Comparison of ENCODE assay signal across 17 cellular contexts in genomic region chr19:1231729-1232128, GRCh38. TPM values are rescaled to one million over a fixed set of nuclear protein-coding genes. Genes with fewer than 3 reads are reported as not detected.
DNase-seq lines count a peak whose midpoint lies in the region; FAIRE-seq and TF ChIP-seq lines count a peak whose summit lies in the region.
"Had no signal": no experiment of that assay in that cellular context is flagged by ENCODE, and none has a peak within 500 bp of the region (broad histone marks: within the 10 kb centered on the region; RNA-seq: fewer than 3 reads in every experiment).

No MANE protein-coding gene starts in this region.

- H3K27ac Mint-ChIP-seq in MCF 10A (ENCODE audit: low read depth, unreplicated experiment), result peak overlapping the region; percentile 27
- H3K27ac Mint-ChIP-seq: progenitor cell of endocrine pancreas had no signal

- H3K27me3 ChIP-seq in breast epithelium, result no peaks in the 10 kb centered on the region
- H3K27me3 ChIP-seq in hepatocyte, result no peaks in the 10 kb centered on the region
- H3K27me3 ChIP-seq in stomach, result peaks cover 0 to 16% (median 3%) of the 10 kb centered on the region in 3 donors
- H3K27me3 ChIP-seq: suprapubic skin had no signal

- no peak overlapping the region for H2AFZ ChIP-seq in hepatocyte

- no peak overlapping the region for H3K4me3 Mint-ChIP-seq in MCF 10A (ENCODE audit: unreplicated experiment)

- BruUV-seq in MCF 10A (replicated peaks; lab: Mats Ljungman, UMichigan), result no TSS peak

- H3K27ac ChIP-seq in breast epithelium, result no peak overlapping the region
- H3K27ac ChIP-seq in hepatocyte, result peak overlapping the region; percentile 50
- H3K27ac ChIP-seq in stomach, result peak overlapping the region in 4 of 5 donors; percentile 43 to 74 (median 62)
- H3K27ac ChIP-seq: suprapubic skin had no signal

- no peaks in the 10 kb centered on the region for H3K9me3 Mint-ChIP-seq in MCF 10A (ENCODE audit: unreplicated experiment)

- H3K4me3 ChIP-seq in breast epithelium, result no peak overlapping the region
- no peak overlapping the region for H3K4me3 ChIP-seq in hepatocyte
- no peak overlapping the region for H3K4me3 ChIP-seq in stomach
- H3K4me3 ChIP-seq: SK-N-MC, suprapubic skin had no signal

- FAIRE-seq in GM12891 (lab: Jason Lieb, UNC), result no peak
- FAIRE-seq: bronchial epithelial cell, HTR-8/SVneo had no signal

- DNase-seq in MCF 10A (ENCODE audit: unreplicated experiment) (no peak), breast epithelium (ENCODE audit: low spot score in 2 of 2) (no peak), hepatocyte (ENCODE audit: low spot score) (no peak), stomach (peak; percentile 79), GM12891 (ENCODE audit: insufficient read length, low spot score) (no peak), NCI-H1092 treated with DMSO at 0.1 percent for 48 hours (lab: John Stamatoyannopoulos, UW) (no peak)
- DNase-seq: activated naive CD4-positive, alpha-beta T cell treated with Interleukin-2 at 50 U/mL for 16 hours; COR-L47; effector memory CD4-positive, alpha-beta T cell; foreskin melanocyte; GDM1; NCI-H1048 had no signal

- 89% methylated on average over 7 of the region's 10 CpGs for whole genome bisulfite sequencing in hepatocyte (ENCODE audit: low lambda C conversion rate, missing lambda C conversion rate)
- WGBS in stomach, 5 donors, result 36 to 57% (median 52%) methylated on average over 9 to 10 of the region's 10 CpGs

- H3K9me3 ChIP-seq in breast epithelium (no peaks in the 10 kb centered on the region), hepatocyte (ENCODE audit: low read depth) (no peaks in the 10 kb centered on the region), stomach (no peaks in the 10 kb centered on the region)
- H3K9me3 ChIP-seq: suprapubic skin had no signal

- H3K36me3 ChIP-seq in breast epithelium (peaks cover 9% of the 10 kb centered on the region), hepatocyte (replicated peaks; ENCODE audit: insufficient read depth, low read depth) (no peaks in the 10 kb centered on the region), stomach (peaks cover 7 to 24% (median 17%) of the 10 kb centered on the region in 4 donors)

- TF ChIP-seq POLR2A in breast epithelium (IDR thresholded peaks at IDR 0.05) (no peak), stomach (IDR thresholded peaks at IDR 0.05) (no peak), GM12891 (IDR thresholded peaks at IDR 0.05; ENCODE audit: low read depth, low read length) (no peak)

- peaks cover 10% of the 10 kb centered on the region for H3K36me3 Mint-ChIP-seq in MCF 10A (ENCODE audit: insufficient read depth, unreplicated experiment)

- peaks cover 4% of the 10 kb centered on the region for H3K79me2 ChIP-seq in hepatocyte

- H3K4me1 ChIP-seq in breast epithelium (peaks cover 0 to 5% of the 10 kb centered on the region in 2 donors), hepatocyte (ENCODE audit: insufficient read depth) (peaks cover 22% of the 10 kb centered on the region), stomach (peaks cover 36 to 65% (median 56%) of the 10 kb centered on the region in 4 donors)

- H3K4me2 ChIP-seq in hepatocyte, result peak overlapping the region; percentile 25

- intact Hi-C loops in MCF 10A (cut with micrococcal nuclease), result no loop called here
- intact Hi-C loops in breast epithelium (cut with DNase I; ENCODE audit: low total_unique reads), result no loop called here
- intact Hi-C loops in stomach (cut with DNase I; ENCODE audit: low total_unique reads), result no loop called here

- TF ChIP-seq CTCF in MCF 10A (IDR thresholded peaks at IDR 0.05; ENCODE audit: unreplicated experiment) (no peak), breast epithelium (IDR thresholded peaks at IDR 0.05) (no peak), hepatocyte (IDR thresholded peaks at IDR 0.05; ENCODE audit: poor library complexity) (no peak), stomach (IDR thresholded peaks at IDR 0.05) (no peak)

- peaks cover 14% of the 10 kb centered on the region for H3K4me1 Mint-ChIP-seq in MCF 10A (ENCODE audit: insufficient read depth, unreplicated experiment)

- CTCF ChIA-PET in MCF 10A (lab: Yijun Ruan, JAX), result interaction anchor here (0.7 kb wide), 1 partner anchor 80 kb away, joined by 4 read pairs; no protein-coding TSS in a partner anchor

- H3K9me2 ChIP-seq in hepatocyte (replicated peaks; ENCODE audit: insufficient read depth), result no peaks in the 10 kb centered on the region

- H4K20me1 ChIP-seq in hepatocyte (ENCODE audit: insufficient read depth, poor library complexity, severe bottlenecking), result no peaks in the 10 kb centered on the region

- POLR2A ChIA-PET in MCF 10A (lab: Yijun Ruan, JAX), result no interaction called here

- no peak for TF ChIP-seq EP300 in stomach (IDR thresholded peaks at IDR 0.05)

- H3K27me3 Mint-ChIP-seq in MCF 10A (ENCODE audit: insufficient read depth, unreplicated experiment), result no peaks in the 10 kb centered on the region
- H3K27me3 Mint-ChIP-seq: progenitor cell of endocrine pancreas had no signal

TF ChIP-seq in GM12891, 5 proteins besides CTCF, POLR2A, EP300 and RAD21:
- no peak for TF ChIP-seq POLR2AphosphoS5 (IDR thresholded peaks at IDR 0.05; ENCODE audit: low read depth, low read length)
- no peak for TF ChIP-seq PAX5 (IDR thresholded peaks at IDR 0.05; ENCODE audit: insufficient read depth, low read length, severe bottlenecking)
- no peak for TF ChIP-seq POU2F2 (IDR thresholded peaks at IDR 0.05; ENCODE audit: low read depth, low read length)
- TF ChIP-seq TAF1 (IDR thresholded peaks at IDR 0.05; ENCODE audit: low read depth, low read length), result no peak
- TF ChIP-seq SPI1 (IDR thresholded peaks at IDR 0.05; ENCODE audit: low read depth, low read length), result no peak

RNA-seq across cellular contexts. Expression of gene CBARP, which starts 6.1 kb away (rescaled TPM):
- total RNA-seq in MCF 10A (2022), result 7.0 and 8.2 TPM in 2 replicates
- 1 to 10 TPM in 1 of 3 donors, under 1 TPM in 1, not detected in 1; 0.98 to 4.8 TPM for total RNA-seq in breast epithelium
- total RNA-seq in hepatocyte, result 1.1 and 4.2 TPM in 2 replicates
- polyA plus RNA-seq in hepatocyte, result 7.1 and 10.7 TPM in 2 replicates
- 1 to 10 TPM in 2 of 5 donors, not detected in 3; 1.3 to 8.9 TPM for total RNA-seq in stomach
- under 1 TPM in 2 of 3 donors, not detected in 1; 0.19 to 0.28 TPM for polyA plus RNA-seq in stomach
- polyA plus RNA-seq in GM12891 (2012; ENCODE audit: low read depth, missing spikeins), result 1.5 TPM

RNA-seq across cellular contexts. Expression of gene ATP5F1D, which starts 9.8 kb away (rescaled TPM):
- total RNA-seq in MCF 10A (2022) (256 and 258 TPM in 2 replicates), breast epithelium (10 to 100 TPM; 47.6 to 64.9 (median 61.3) TPM), hepatocyte (54.0 and 64.1 TPM in 2 replicates), stomach (100 to 1,000 TPM in 2 of 5 donors, 10 to 100 TPM in 3; 26.4 to 905 (median 37.9) TPM)
- polyA plus RNA-seq in hepatocyte (291 and 297 TPM in 2 replicates), stomach (100 to 1,000 TPM; 355 to 508 (median 358) TPM)
- 209 TPM for polyA plus RNA-seq in GM12891 (2012; ENCODE audit: low read depth, missing spikeins)

RNA-seq across cellular contexts. Expression of gene MIDN, which starts 16.7 kb away (rescaled TPM):
- total RNA-seq in MCF 10A (2022), result 73.6 and 96.9 TPM in 2 replicates
- 10 to 100 TPM; 13.8 to 28.5 (median 22.4) TPM for total RNA-seq in breast epithelium
- total RNA-seq in hepatocyte, result 28.7 and 30.1 TPM in 2 replicates
- polyA plus RNA-seq in hepatocyte, result 94.6 and 98.4 TPM in 2 replicates
- 100 to 1,000 TPM in 1 of 5 donors, 10 to 100 TPM in 4; 31.6 to 118 (median 54.6) TPM for total RNA-seq in stomach
- 10 to 100 TPM; 17.0 to 29.2 (median 21.0) TPM for polyA plus RNA-seq in stomach
- 16.2 TPM for polyA plus RNA-seq in GM12891 (2012; ENCODE audit: low read depth, missing spikeins)

RNA-seq across cellular contexts. Expression of gene STK11, which starts 26.2 kb away (rescaled TPM):
- total RNA-seq in MCF 10A (2022) (63.1 and 65.6 TPM in 2 replicates), breast epithelium (10 to 100 TPM; 32.8 to 55.0 (median 52.1) TPM), hepatocyte (48.9 and 53.3 TPM in 2 replicates), stomach (100 to 1,000 TPM in 1 of 5 donors, 10 to 100 TPM in 4; 55.1 to 368 (median 82.3) TPM)
- polyA plus RNA-seq in hepatocyte (73.8 and 76.6 TPM in 2 replicates), stomach (10 to 100 TPM; 43.1 to 65.3 (median 48.8) TPM)
- polyA plus RNA-seq in GM12891 (2012; ENCODE audit: low read depth, missing spikeins), result 27.4 TPM

RNA-seq across cellular contexts. Expression of gene CIRBP, which starts 37.4 kb away (rescaled TPM):
- total RNA-seq in MCF 10A (2022), result 316 and 362 TPM in 2 replicates
- 100 to 1,000 TPM; 458 to 758 (median 656) TPM for total RNA-seq in breast epithelium
- total RNA-seq in hepatocyte, result 212 and 361 TPM in 2 replicates
- 202 and 261 TPM in 2 replicates for polyA plus RNA-seq in hepatocyte
- 100 to 1,000 TPM; 250 to 520 (median 327) TPM for total RNA-seq in stomach
- polyA plus RNA-seq in stomach, result 100 to 1,000 TPM; 307 to 686 (median 385) TPM
- 297 TPM for polyA plus RNA-seq in GM12891 (2012; ENCODE audit: low read depth, missing spikeins)

Comparison
In these comparisons a context has a peak if more than half of its experiments do, and no peak if none do; other contexts are left out.
1. H3K27ac ChIP-seq: peak in hepatocyte (single experiment) and stomach (4 of 5); none in breast epithelium (0 of 2).